ENCODE assay signal across 9 cellular contexts in the genomic region with DNA sequence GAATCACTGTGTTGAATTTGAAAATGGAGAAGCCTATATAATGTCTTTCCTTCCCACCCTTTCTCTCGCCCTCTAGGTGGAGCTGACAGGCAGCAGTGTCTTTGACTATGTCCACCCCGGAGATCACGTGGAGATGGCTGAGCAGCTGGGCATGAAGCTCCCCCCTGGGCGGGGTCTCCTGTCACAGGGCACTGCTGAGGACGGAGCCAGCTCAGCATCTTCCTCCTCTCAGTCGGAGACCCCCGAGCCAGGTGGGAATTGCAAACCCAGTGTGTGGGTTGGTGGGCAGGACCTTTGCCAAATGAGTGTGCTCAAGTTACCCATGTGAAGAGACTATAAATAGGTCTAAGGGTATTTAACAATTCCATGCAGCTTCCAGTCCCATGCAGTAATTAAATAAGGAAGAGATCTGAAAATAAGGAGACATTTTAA.
DNase-seq lines count a peak whose midpoint lies in the region; ATAC-seq and TF ChIP-seq lines count a peak whose summit lies in the region.
"Had no signal": no experiment of that assay in that cellular context is flagged by ENCODE, and none has a peak within 500 bp of the region (broad histone marks: within the 10 kb centered on the region; RNA-seq: fewer than 3 reads in every experiment).

No MANE protein-coding gene starts in this region.

- peaks cover 2% of the 10 kb centered on the region for H3K4me1 Mint-ChIP-seq in T-helper 17 cell
- H3K4me1 Mint-ChIP-seq: activated B cell treated with CpG ODN at 0.5 μM for 24 hours had no signal

- H3K36me3 Mint-ChIP-seq in T-helper 17 cell (ENCODE audit: low read depth) = no peaks in the 10 kb centered on the region

- no peaks in the 10 kb centered on the region for H3K79me2 ChIP-seq in smooth muscle cell (ENCODE audit: low read depth)

- ATAC-seq in T-helper 17 cell (no peak), heart right ventricle (peak; percentile 38 to 86 (median 66)), HG03196 (IDR thresholded peaks at IDR 0.05; ENCODE audit: unreplicated experiment) (no peak)

- intact Hi-C loops in heart right ventricle (cut with DNase I) = loop anchor here in 5 of 10 donors (2.0 to 10.0 kb wide), 4 partner anchors 91 to 119 kb away; no protein-coding TSS in a partner anchor
- intact Hi-C loops in tibial artery (cut with DNase I; ENCODE audit: low total_unique reads) = no loop called here

- H3F3A ChIP-seq in smooth muscle cell (ENCODE audit: low read depth) = no peaks in the 10 kb centered on the region

- H4K20me1 ChIP-seq in smooth muscle cell (ENCODE audit: low read depth) = no peaks in the 10 kb centered on the region

- H3K4me3 ChIP-seq in heart right ventricle = peak overlapping the region in 8 of 10 donors; percentile 8 to 42 (median 28)
- H3K4me3 ChIP-seq in smooth muscle cell = no peak overlapping the region
- no peak overlapping the region for H3K4me3 ChIP-seq in tibial artery

- H3K36me3 ChIP-seq in heart right ventricle = no peaks in the 10 kb centered on the region
- no peaks in the 10 kb centered on the region for H3K36me3 ChIP-seq in smooth muscle cell (ENCODE audit: low read depth)
- no peaks in the 10 kb centered on the region for H3K36me3 ChIP-seq in tibial artery

- no peak overlapping the region for H3K4me3 Mint-ChIP-seq in T-helper 17 cell
- H3K4me3 Mint-ChIP-seq: activated B cell treated with CpG ODN at 0.5 μM for 24 hours had no signal

- H3K27me3 ChIP-seq in heart right ventricle (no peaks in the 10 kb centered on the region), smooth muscle cell (ENCODE audit: low read depth) (no peaks in the 10 kb centered on the region), tibial artery (no peaks in the 10 kb centered on the region)

- DNase-seq in LHCN-M2 (ENCODE audit: low read depth) (peak; percentile 77), T-helper 17 cell (no peak), heart right ventricle (peak; percentile 24 to 40), smooth muscle cell (lab: John Stamatoyannopoulos, UW; ENCODE audit: unreplicated experiment) (no peak), GM13976 (ENCODE audit: low spot score) (no peak), tibial artery (no peak)
- DNase-seq: activated B cell treated with CpG ODN at 0.5 μM for 24 hours had no signal

- WGBS in heart right ventricle, 2 donors = 23 to 40% methylated on average over 7 of the region's 7 CpGs
- 38% methylated on average over 7 of the region's 7 CpGs for WGBS in smooth muscle cell (ENCODE audit: low lambda C conversion rate)

- in situ Hi-C loops in GM13976 (cut with MboI; ENCODE audit: low sequenced_read_pairs, unreplicated experiment) = no loop called here

- peak; percentile 42; the same call in 1 of the 2 replicates for TF ChIP-seq CTCF in GM12874 (IDR thresholded peaks at IDR 0.05; ENCODE audit: insufficient read depth, low read depth, low read length)
- TF ChIP-seq CTCF in heart right ventricle (IDR thresholded peaks at IDR 0.05) = peak in 8 of 9 donors; percentile 21 to 59 (median 42)
- peak; percentile 29 for TF ChIP-seq CTCF in smooth muscle cell (IDR thresholded peaks at IDR 0.05; ENCODE audit: borderline replicate concordance, insufficient read depth, poor library complexity, severe bottlenecking)
- no peak for TF ChIP-seq CTCF in GM13976 (IDR thresholded peaks at IDR 0.05; ENCODE audit: borderline replicate concordance, control extremely low read depth, extremely low read depth, insufficient read depth, missing control alignments)
- TF ChIP-seq CTCF in tibial artery (IDR thresholded peaks at IDR 0.05) = no peak

- H3K9ac ChIP-seq in smooth muscle cell (ENCODE audit: low read depth) = no peak overlapping the region

- H3K9me3 ChIP-seq in T-helper 17 cell (ENCODE audit: control insufficient read depth, low read length, poor library complexity, severe bottlenecking) = no peaks in the 10 kb centered on the region
- H3K9me3 ChIP-seq in heart right ventricle = no peaks in the 10 kb centered on the region
- H3K9me3 ChIP-seq in smooth muscle cell (replicated peaks; ENCODE audit: low read depth) = no peaks in the 10 kb centered on the region
- no peaks in the 10 kb centered on the region for H3K9me3 ChIP-seq in tibial artery

- peak overlapping the region; percentile 43 for H3K27ac Mint-ChIP-seq in T-helper 17 cell
- H3K27ac Mint-ChIP-seq: activated B cell treated with CpG ODN at 0.5 μM for 24 hours had no signal

- peak overlapping the region; percentile 14 for H2AFZ ChIP-seq in smooth muscle cell (ENCODE audit: low read depth)

- H3K4me1 ChIP-seq in heart right ventricle (no peaks in the 10 kb centered on the region), smooth muscle cell (ENCODE audit: low read depth) (peaks cover 6% of the 10 kb centered on the region), tibial artery (no peaks in the 10 kb centered on the region)

- no peak overlapping the region for H3K4me2 ChIP-seq in smooth muscle cell

- peaks cover 53% of the 10 kb centered on the region for H3K27me3 Mint-ChIP-seq in T-helper 17 cell
- H3K27me3 Mint-ChIP-seq: activated B cell treated with CpG ODN at 0.5 μM for 24 hours had no signal

- peak overlapping the region in 1 of 10 donors; percentile 3 for H3K27ac ChIP-seq in heart right ventricle
- no peak overlapping the region for H3K27ac ChIP-seq in smooth muscle cell (ENCODE audit: low read depth)
- H3K27ac ChIP-seq in tibial artery = no peak overlapping the region

Comparison
In these comparisons a context has a peak if more than half of its experiments do, and no peak if none do; other contexts are left out.
1. CTCF ChIP-seq: peak in GM12874 (single experiment), heart right ventricle (8 of 9) and smooth muscle cell (single experiment); none in GM13976 (single experiment) and tibial artery (0 of 2).
2. DNase-seq: peak in LHCN-M2 (single experiment) and heart right ventricle (2 of 2); none in T-helper 17 cell (0 of 3), smooth muscle cell (single experiment), GM13976 (single experiment) and tibial artery (0 of 2).
3. ATAC-seq: peak in heart right ventricle (8 of 8); none in T-helper 17 cell (single experiment) and HG03196 (single experiment).
4. H3K4me3 ChIP-seq: peak in heart right ventricle (8 of 10); none in smooth muscle cell (single experiment) and tibial artery (0 of 2).